ENCODE assay signal across 8 cellular contexts in genomic region chr5:95808686-95809413, GRCh38. TPM values are rescaled to one million over a fixed set of nuclear protein-coding genes. Genes with fewer than 3 reads are reported as not detected.
DNase-seq lines count a peak whose midpoint lies in the region; ATAC-seq and TF ChIP-seq lines count a peak whose summit lies in the region.

No MANE protein-coding gene starts in this region.

- TF ChIP-seq CTCF in GM13976 (IDR thresholded peaks at IDR 0.05; ENCODE audit: borderline replicate concordance, control extremely low read depth, extremely low read depth, insufficient read depth, missing control alignments) (no peak), HFF-Myc (IDR thresholded peaks at IDR 0.05; ENCODE audit: low read depth, low read length, missing control alignments) (no peak), glutamatergic neuron (IDR thresholded peaks at IDR 0.05; ENCODE audit: partially characterized antibody, unreplicated experiment) (no peak), smooth muscle cell (IDR thresholded peaks at IDR 0.05; ENCODE audit: borderline replicate concordance, insufficient read depth, poor library complexity, severe bottlenecking) (no peak)

- no peak overlapping the region for H3K9ac ChIP-seq in smooth muscle cell (ENCODE audit: low read depth)

- 31% methylated on average over 10 of the region's 10 CpGs for WGBS in smooth muscle cell (ENCODE audit: low lambda C conversion rate)

- H3K4me3 ChIP-seq in HFF-Myc (replicated peaks; ENCODE audit: low read depth, low read length) (no peak overlapping the region), smooth muscle cell (no peak overlapping the region), SJCRH30 (no peak overlapping the region)

- H3K4me1 Mint-ChIP-seq in activated T-cell treated with anti-CD3 and anti-CD28 coated beads, Interleukin-2, amount 50 U/mL, for 72 hours (ENCODE audit: low read depth) = peaks cover 50% of the 10 kb centered on the region
- H3K4me1 Mint-ChIP-seq in glutamatergic neuron (ENCODE audit: low read depth, unreplicated experiment) = peaks cover 14% of the 10 kb centered on the region

- no peaks in the 10 kb centered on the region for H3K27me3 ChIP-seq in smooth muscle cell (ENCODE audit: low read depth)
- no peaks in the 10 kb centered on the region for H3K27me3 ChIP-seq in SJCRH30

- H4K20me1 ChIP-seq in smooth muscle cell (ENCODE audit: low read depth) = no peaks in the 10 kb centered on the region

- in situ Hi-C loops in GM13976 (cut with MboI; ENCODE audit: low sequenced_read_pairs, unreplicated experiment) = no loop called here

- DNase-seq in GM13976 (ENCODE audit: low spot score) (peak; percentile 84), HFF-Myc (ENCODE audit: extremely low read depth, low read depth) (peak; percentile 67), NCI-H2227 treated with DMSO at 0.1 percent for 48 hours (lab: John Stamatoyannopoulos, UW) (peak; percentile 7), glutamatergic neuron (peak; percentile 52), smooth muscle cell (lab: John Stamatoyannopoulos, UW; ENCODE audit: unreplicated experiment) (no peak), SJCRH30 (no peak), NCI-H526 treated with DMSO at 0.1 percent for 48 hours (lab: John Stamatoyannopoulos, UW) (no peak)
- peak; percentile 75 to 82 for DNase-seq in activated T-cell treated with anti-CD3 and anti-CD28 coated beads, Interleukin-2, amount 50 U/mL, for 72 hours

- ATAC-seq in activated T-cell treated with anti-CD3 and anti-CD28 coated beads, Interleukin-2, amount 50 U/mL, for 72 hours (replicated peaks in 1 of 2) = peak; percentile 99

- H3K79me2 ChIP-seq in smooth muscle cell (ENCODE audit: low read depth) = no peaks in the 10 kb centered on the region

- no peak overlapping the region for H2AFZ ChIP-seq in smooth muscle cell (ENCODE audit: low read depth)

- H3F3A ChIP-seq in smooth muscle cell (ENCODE audit: low read depth) = peaks cover 24% of the 10 kb centered on the region

- H3K9me3 Mint-ChIP-seq in activated T-cell treated with anti-CD3 and anti-CD28 coated beads, Interleukin-2, amount 50 U/mL, for 72 hours = no peaks in the 10 kb centered on the region
- H3K9me3 Mint-ChIP-seq in glutamatergic neuron (ENCODE audit: unreplicated experiment) = no peaks in the 10 kb centered on the region

- H3K9me3 ChIP-seq in smooth muscle cell (replicated peaks; ENCODE audit: low read depth) = no peaks in the 10 kb centered on the region
- no peaks in the 10 kb centered on the region for H3K9me3 ChIP-seq in SJCRH30 (replicated peaks)

- peaks cover 19% of the 10 kb centered on the region for H3K4me1 ChIP-seq in smooth muscle cell (ENCODE audit: low read depth)
- peaks cover 8% of the 10 kb centered on the region for H3K4me1 ChIP-seq in SJCRH30

- H3K27ac ChIP-seq in smooth muscle cell (ENCODE audit: low read depth) = peak overlapping the region; percentile 77
- H3K27ac ChIP-seq in SJCRH30 = no peak overlapping the region

- no peaks in the 10 kb centered on the region for H3K27me3 Mint-ChIP-seq in activated T-cell treated with anti-CD3 and anti-CD28 coated beads, Interleukin-2, amount 50 U/mL, for 72 hours (ENCODE audit: low read depth)
- H3K27me3 Mint-ChIP-seq in glutamatergic neuron (ENCODE audit: unreplicated experiment) = no peaks in the 10 kb centered on the region

- peak overlapping the region; percentile 94 for H3K27ac Mint-ChIP-seq in activated T-cell treated with anti-CD3 and anti-CD28 coated beads, Interleukin-2, amount 50 U/mL, for 72 hours
- H3K27ac Mint-ChIP-seq in glutamatergic neuron (ENCODE audit: unreplicated experiment) = no peak overlapping the region

- H3K36me3 ChIP-seq in smooth muscle cell (ENCODE audit: low read depth) = no peaks in the 10 kb centered on the region
- H3K36me3 ChIP-seq in SJCRH30 = peaks cover 2% of the 10 kb centered on the region; the same call in 1 of the 2 replicates

- peak overlapping the region; percentile 77 to 81 for H3K4me3 Mint-ChIP-seq in activated T-cell treated with anti-CD3 and anti-CD28 coated beads, Interleukin-2, amount 50 U/mL, for 72 hours
- H3K4me3 Mint-ChIP-seq in glutamatergic neuron (ENCODE audit: unreplicated experiment) = peak overlapping the region; percentile 38

- peak overlapping the region; percentile 76 for H3K4me2 ChIP-seq in smooth muscle cell

- no peaks in the 10 kb centered on the region for H3K36me3 Mint-ChIP-seq in activated T-cell treated with anti-CD3 and anti-CD28 coated beads, Interleukin-2, amount 50 U/mL, for 72 hours (ENCODE audit: insufficient read depth in 2 of 2)
- peaks cover 12% of the 10 kb centered on the region for H3K36me3 Mint-ChIP-seq in glutamatergic neuron (ENCODE audit: unreplicated experiment)

RNA-seq across cellular contexts. Expression of gene GLRX, which starts 13.7 kb away (rescaled TPM):
- 10 to 100 TPM; 19.1 to 23.4 TPM for total RNA-seq in activated T-cell treated with anti-CD3 and anti-CD28 coated beads, Interleukin-2, amount 50 U/mL, for 72 hours
- total RNA-seq in glutamatergic neuron (ENCODE audit: unreplicated experiment) (79.6 TPM), smooth muscle cell (50.8 and 81.2 TPM in 2 replicates)
- 87.7 and 95.7 TPM in 2 replicates for polyA plus RNA-seq in smooth muscle cell
- total RNA-seq in SJCRH30 (2014; rRNA removed; shearing (Covaris generic)) = 17.7 and 21.4 TPM in 2 replicates

Comparison
In these comparisons a context has a peak if more than half of its experiments do, and no peak if none do; other contexts are left out.
1. DNase-seq: peak in GM13976 (single experiment), HFF-Myc (single experiment), NCI-H2227 treated with DMSO at 0.1 percent for 48 hours (single experiment), activated T-cell treated with anti-CD3 and anti-CD28 coated beads, Interleukin-2, amount 50 U/mL, for 72 hours (2 of 2) and glutamatergic neuron (single experiment); none in smooth muscle cell (single experiment), SJCRH30 (0 of 2) and NCI-H526 treated with DMSO at 0.1 percent for 48 hours (single experiment).